In genomic region chr1:85815906-85816305, GRCh38 we compare ENCODE assay signal across 1 cellular context.
TF ChIP-seq lines count a peak whose summit lies in the region.

No MANE protein-coding gene starts in this region.

TF ChIP-seq in HepG2, 621 proteins besides CTCF, POLR2A, EP300 and RAD21 (continued from another document):
- TF ChIP-seq, protein P1, sequence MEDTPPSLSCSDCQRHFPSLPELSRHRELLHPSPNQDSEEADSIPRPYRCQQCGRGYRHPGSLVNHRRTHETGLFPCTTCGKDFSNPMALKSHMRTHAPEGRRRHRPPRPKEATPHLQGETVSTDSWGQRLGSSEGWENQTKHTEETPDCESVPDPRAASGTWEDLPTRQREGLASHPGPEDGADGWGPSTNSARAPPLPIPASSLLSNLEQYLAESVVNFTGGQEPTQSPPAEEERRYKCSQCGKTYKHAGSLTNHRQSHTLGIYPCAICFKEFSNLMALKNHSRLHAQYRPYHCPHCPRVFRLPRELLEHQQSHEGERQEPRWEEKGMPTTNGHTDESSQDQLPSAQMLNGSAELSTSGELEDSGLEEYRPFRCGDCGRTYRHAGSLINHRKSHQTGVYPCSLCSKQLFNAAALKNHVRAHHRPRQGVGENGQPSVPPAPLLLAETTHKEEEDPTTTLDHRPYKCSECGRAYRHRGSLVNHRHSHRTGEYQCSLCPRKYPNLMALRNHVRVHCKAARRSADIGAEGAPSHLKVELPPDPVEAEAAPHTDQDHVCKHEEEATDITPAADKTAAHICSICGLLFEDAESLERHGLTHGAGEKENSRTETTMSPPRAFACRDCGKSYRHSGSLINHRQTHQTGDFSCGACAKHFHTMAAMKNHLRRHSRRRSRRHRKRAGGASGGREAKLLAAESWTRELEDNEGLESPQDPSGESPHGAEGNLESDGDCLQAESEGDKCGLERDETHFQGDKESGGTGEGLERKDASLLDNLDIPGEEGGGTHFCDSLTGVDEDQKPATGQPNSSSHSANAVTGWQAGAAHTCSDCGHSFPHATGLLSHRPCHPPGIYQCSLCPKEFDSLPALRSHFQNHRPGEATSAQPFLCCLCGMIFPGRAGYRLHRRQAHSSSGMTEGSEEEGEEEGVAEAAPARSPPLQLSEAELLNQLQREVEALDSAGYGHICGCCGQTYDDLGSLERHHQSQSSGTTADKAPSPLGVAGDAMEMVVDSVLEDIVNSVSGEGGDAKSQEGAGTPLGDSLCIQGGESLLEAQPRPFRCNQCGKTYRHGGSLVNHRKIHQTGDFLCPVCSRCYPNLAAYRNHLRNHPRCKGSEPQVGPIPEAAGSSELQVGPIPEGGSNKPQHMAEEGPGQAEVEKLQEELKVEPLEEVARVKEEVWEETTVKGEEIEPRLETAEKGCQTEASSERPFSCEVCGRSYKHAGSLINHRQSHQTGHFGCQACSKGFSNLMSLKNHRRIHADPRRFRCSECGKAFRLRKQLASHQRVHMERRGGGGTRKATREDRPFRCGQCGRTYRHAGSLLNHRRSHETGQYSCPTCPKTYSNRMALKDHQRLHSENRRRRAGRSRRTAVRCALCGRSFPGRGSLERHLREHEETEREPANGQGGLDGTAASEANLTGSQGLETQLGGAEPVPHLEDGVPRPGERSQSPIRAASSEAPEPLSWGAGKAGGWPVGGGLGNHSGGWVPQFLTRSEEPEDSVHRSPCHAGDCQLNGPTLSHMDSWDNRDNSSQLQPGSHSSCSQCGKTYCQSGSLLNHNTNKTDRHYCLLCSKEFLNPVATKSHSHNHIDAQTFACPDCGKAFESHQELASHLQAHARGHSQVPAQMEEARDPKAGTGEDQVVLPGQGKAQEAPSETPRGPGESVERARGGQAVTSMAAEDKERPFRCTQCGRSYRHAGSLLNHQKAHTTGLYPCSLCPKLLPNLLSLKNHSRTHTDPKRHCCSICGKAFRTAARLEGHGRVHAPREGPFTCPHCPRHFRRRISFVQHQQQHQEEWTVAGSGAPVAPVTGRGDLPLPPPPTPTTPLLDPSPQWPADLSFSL (CRISPR knock-in tag; IDR thresholded peaks at IDR 0.05): no peak
- TF ChIP-seq ETV5 (CRISPR knock-in tag; IDR thresholded peaks at IDR 0.05; ENCODE audit: borderline replicate concordance) (no peak), MLLT10 (CRISPR knock-in tag; IDR thresholded peaks at IDR 0.05) (no peak), NPAS2 (CRISPR knock-in tag; IDR thresholded peaks at IDR 0.05; ENCODE audit: borderline replicate concordance) (no peak)
TF ChIP-seq in HepG2: peak in this region for 0.
